In genomic region chr22:26364066-26365015, GRCh38 we compare ENCODE assay signal across 8 cellular contexts.
DNase-seq lines count a peak whose midpoint lies in the region; ATAC-seq and TF ChIP-seq lines count a peak whose summit lies in the region.

No MANE protein-coding gene starts in this region.

- H3K79me2 ChIP-seq in DOHH2 (ENCODE audit: control insufficient read depth, low read length), result no peaks in the 10 kb centered on the region

- H3K4me3 ChIP-seq in DOHH2 (ENCODE audit: low read length), result no peak overlapping the region
- H3K4me3 ChIP-seq in colonic mucosa, result no peak overlapping the region
- no peak overlapping the region for H3K4me3 ChIP-seq in right lobe of liver

- H3K9ac ChIP-seq in colonic mucosa (ENCODE audit: low read depth in 2 of 2, low read length in 2 of 2), result no peak overlapping the region

- no peak overlapping the region for H3K27ac ChIP-seq in DOHH2 (ENCODE audit: low read depth, low read length)
- no peak overlapping the region for H3K27ac ChIP-seq in colonic mucosa
- H3K27ac ChIP-seq in right lobe of liver, result no peak overlapping the region

- WGBS in right lobe of liver (ENCODE audit: insufficient coverage, low coverage, low lambda C conversion rate, missing lambda C conversion rate), result 24% methylated on average over 12 of the region's 12 CpGs

- H3K4me2 ChIP-seq in DOHH2 (ENCODE audit: low read length), result no peak overlapping the region

- no peaks in the 10 kb centered on the region for H4K20me1 ChIP-seq in DOHH2 (ENCODE audit: control insufficient read depth, insufficient read depth, low read depth, low read length)

- ATAC-seq in HG02852 (IDR thresholded peaks at IDR 0.05; ENCODE audit: unreplicated experiment) (peak; percentile 52), right lobe of liver (peak; percentile 94 to 98 (median 98)), HG03520 (IDR thresholded peaks at IDR 0.05; ENCODE audit: unreplicated experiment) (no peak)

- peak; percentile 42 for DNase-seq in NCI-H345 treated with DMSO at 0.1 percent for 48 hours (lab: John Stamatoyannopoulos, UW; ENCODE audit: unreplicated experiment)
- peak; percentile 32 for DNase-seq in activated CD4-positive, CD25-positive, alpha-beta regulatory T cell treated with anti-CD3 and anti-CD28 coated beads, Interleukin-2, amount 50 U/mL, for 72 hours
- DNase-seq in colonic mucosa, result peak; percentile 46
- peak; percentile 55 to 61 (median 59) for DNase-seq in right lobe of liver
- DNase-seq in stimulated activated CD8-positive, alpha-beta memory T cell treated with anti-CD3 and anti-CD28 coated beads, Interleukin-12 subunit alpha, Interleukin-12 subunit beta, amount 100 ng/mL, for 24 hours (ENCODE audit: extremely low read depth), result peak; percentile 7

- peaks cover 8% of the 10 kb centered on the region for H3K4me1 ChIP-seq in DOHH2 (ENCODE audit: control insufficient read depth, low read length)
- no peaks in the 10 kb centered on the region for H3K4me1 ChIP-seq in colonic mucosa
- H3K4me1 ChIP-seq in right lobe of liver, result peaks cover 0 to 4% (median 0%) of the 10 kb centered on the region in 4 donors

- H3K9me3 ChIP-seq in DOHH2 (ENCODE audit: control insufficient read depth, insufficient read depth, low read length) (no peaks in the 10 kb centered on the region), colonic mucosa (no peaks in the 10 kb centered on the region), right lobe of liver (no peaks in the 10 kb centered on the region)

- intact Hi-C loops in colonic mucosa (cut with DNase I), result no loop called here
- intact Hi-C loops in right lobe of liver (cut with DNase I), result loop anchor here in 1 of 2 donors (10.0 kb wide), 1 partner anchor 300 kb away; no protein-coding TSS in a partner anchor

- peaks cover 3% of the 10 kb centered on the region; the same call in 1 of the 2 replicates for H3F3A ChIP-seq in DOHH2 (ENCODE audit: control insufficient read depth, insufficient read depth)

- TF ChIP-seq CTCF in DOHH2 (IDR thresholded peaks at IDR 0.05; ENCODE audit: low read depth, low read length, poor library complexity, severe bottlenecking) (peak; percentile 81), colonic mucosa (IDR thresholded peaks at IDR 0.05) (peak; percentile 51), right lobe of liver (IDR thresholded peaks at IDR 0.05) (peak; percentile 57 to 72 (median 70))

- H3K27me3 ChIP-seq in DOHH2 (ENCODE audit: control insufficient read depth, low read length), result peaks cover 8% of the 10 kb centered on the region
- no peaks in the 10 kb centered on the region for H3K27me3 ChIP-seq in colonic mucosa
- H3K27me3 ChIP-seq in right lobe of liver, result peaks cover 0 to 3% of the 10 kb centered on the region in 2 donors

- H3K36me3 ChIP-seq in DOHH2 (ENCODE audit: control insufficient read depth, low read length) (no peaks in the 10 kb centered on the region), colonic mucosa (no peaks in the 10 kb centered on the region), right lobe of liver (no peaks in the 10 kb centered on the region)

- TF ChIP-seq POLR2A in right lobe of liver (IDR thresholded peaks at IDR 0.05), result no peak

- no peaks in the 10 kb centered on the region for H3K9me2 ChIP-seq in DOHH2 (replicated peaks; ENCODE audit: control insufficient read depth, low read length)

Comparison
In these comparisons a context has a peak if more than half of its experiments do, and no peak if none do; other contexts are left out.
1. DNase-seq: peak in every context shown above with its lines; median percentile 59 in right lobe of liver; 46 in colonic mucosa; 42 in NCI-H345 treated with DMSO at 0.1 percent for 48 hours; 32 in activated CD4-positive, CD25-positive, alpha-beta regulatory T cell treated with anti-CD3 and anti-CD28 coated beads, Interleukin-2, amount 50 U/mL, for 72 hours; 7 in stimulated activated CD8-positive, alpha-beta memory T cell treated with anti-CD3 and anti-CD28 coated beads, Interleukin-12 subunit alpha, Interleukin-12 subunit beta, amount 100 ng/mL, for 24 hours.